Comparison of ENCODE assay signal across 7 cellular contexts in the genomic region with DNA sequence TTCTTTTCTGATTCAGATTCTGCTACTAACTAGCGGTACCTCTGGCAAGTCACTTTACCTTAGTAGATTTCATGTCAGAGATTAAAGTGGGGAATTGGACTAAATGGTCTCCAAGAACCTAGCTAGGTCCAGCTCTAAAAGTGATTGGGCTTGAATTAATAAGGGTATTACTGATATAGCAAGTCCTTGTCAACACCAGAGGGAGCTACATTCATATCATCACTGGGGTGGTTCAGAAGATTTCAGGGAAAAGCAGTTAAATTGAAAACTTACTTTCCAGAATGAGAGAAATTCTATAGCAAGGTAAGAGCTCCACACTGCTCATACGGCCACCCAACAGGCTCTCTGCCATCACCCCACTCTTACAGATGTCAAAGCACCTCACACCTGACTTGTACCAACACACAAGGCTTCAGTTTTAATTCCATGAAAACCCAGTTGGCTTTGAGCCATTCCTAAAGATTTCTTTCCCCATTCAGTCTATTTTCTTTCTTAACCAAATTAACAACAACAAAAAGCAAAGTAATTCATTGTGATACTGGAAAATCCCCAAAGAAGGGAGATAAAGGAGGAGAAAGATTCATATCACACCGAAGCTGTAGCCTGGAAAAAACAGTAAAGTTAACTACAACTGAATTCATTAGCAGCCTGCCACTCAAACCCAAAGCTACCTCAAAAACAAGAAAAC. TPM values are rescaled to one million over a fixed set of nuclear protein-coding genes. Genes with fewer than 3 reads are reported as not detected.
DNase-seq lines count a peak whose midpoint lies in the region; ATAC-seq and TF ChIP-seq lines count a peak whose summit lies in the region.

No MANE protein-coding gene starts in this region.

- H3K36me3 Mint-ChIP-seq in MCF 10A (ENCODE audit: insufficient read depth, unreplicated experiment) = peaks cover 9% of the 10 kb centered on the region

- DNase-seq in EL = peak; percentile 55
- DNase-seq in MCF 10A (ENCODE audit: unreplicated experiment) = peak; percentile 59
- DNase-seq in lung microvascular endothelial cell (ENCODE audit: low read depth in 2 of 2) = peak; percentile 79 to 84

- ATAC-seq in GM18858 (IDR thresholded peaks at IDR 0.05; ENCODE audit: unreplicated experiment) (no peak), GM21360 (IDR thresholded peaks at IDR 0.05; ENCODE audit: unreplicated experiment) (no peak), GM21825 (IDR thresholded peaks at IDR 0.05; ENCODE audit: unreplicated experiment) (no peak)

- TF ChIP-seq CTCF in MCF 10A (IDR thresholded peaks at IDR 0.05; ENCODE audit: unreplicated experiment) = peak; percentile 31

- H3K4me3 Mint-ChIP-seq in MCF 10A (ENCODE audit: unreplicated experiment) = no peak overlapping the region

- H3K4me1 Mint-ChIP-seq in MCF 10A (ENCODE audit: insufficient read depth, unreplicated experiment) = no peaks in the 10 kb centered on the region

- H3K9me3 Mint-ChIP-seq in MCF 10A (ENCODE audit: unreplicated experiment) = no peaks in the 10 kb centered on the region

- POLR2A ChIA-PET in MCF 10A (lab: Yijun Ruan, JAX) = interaction anchor here (0.7 to 1.8 kb wide), 12 partner anchors 9 to 211 kb away, joined by 3 to 7 read pairs (median 4); a partner anchor contains a TSS

- intact Hi-C loops in MCF 10A (cut with micrococcal nuclease) = loop anchor here (1.0 to 2.0 kb wide), 4 partner anchors 97 to 211 kb away; a partner anchor contains a TSS

- CTCF ChIA-PET in MCF 10A (lab: Yijun Ruan, JAX) = interaction anchor here (0.5 to 4.4 kb wide), 26 partner anchors 11 to 230 kb away, joined by 3 to 42 read pairs (median 4); no protein-coding TSS in a partner anchor

- TF ChIP-seq EP300 in Ishikawa (IDR thresholded peaks at IDR 0.05; ENCODE audit: borderline replicate concordance) = no peak

- no TSS peak for BruUV-seq in MCF 10A (replicated peaks; lab: Mats Ljungman, UMichigan)

- H3K27me3 Mint-ChIP-seq in MCF 10A (ENCODE audit: insufficient read depth, unreplicated experiment) = no peaks in the 10 kb centered on the region

- TF ChIP-seq RAD21 in Ishikawa (IDR thresholded peaks at IDR 0.05; ENCODE audit: low read depth) = peak; percentile 72

- H3K27ac Mint-ChIP-seq in MCF 10A (ENCODE audit: low read depth, unreplicated experiment) = no peak overlapping the region

TF ChIP-seq in Ishikawa, 13 proteins besides CTCF, POLR2A, EP300 and RAD21:
- 0 out of 2 replicates have a peak, but pooled peaks have one; percentile 11 for TF ChIP-seq NFIC (IDR thresholded peaks at IDR 0.05)
- TF ChIP-seq, protein P1, sequence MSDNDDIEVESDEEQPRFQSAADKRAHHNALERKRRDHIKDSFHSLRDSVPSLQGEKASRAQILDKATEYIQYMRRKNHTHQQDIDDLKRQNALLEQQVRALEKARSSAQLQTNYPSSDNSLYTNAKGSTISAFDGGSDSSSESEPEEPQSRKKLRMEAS (IDR thresholded peaks at IDR 0.05) = no peak

RNA-seq across cellular contexts. Expression of a gene that starts 38.0 kb away (rescaled TPM):
- total RNA-seq in MCF 10A (2022) (1.2 and 1.3 TPM in 2 replicates), lung microvascular endothelial cell (2.2 and 3.0 TPM in 2 replicates)
